Comparison of ENCODE assay signal across 8 cellular contexts in the genomic region with DNA sequence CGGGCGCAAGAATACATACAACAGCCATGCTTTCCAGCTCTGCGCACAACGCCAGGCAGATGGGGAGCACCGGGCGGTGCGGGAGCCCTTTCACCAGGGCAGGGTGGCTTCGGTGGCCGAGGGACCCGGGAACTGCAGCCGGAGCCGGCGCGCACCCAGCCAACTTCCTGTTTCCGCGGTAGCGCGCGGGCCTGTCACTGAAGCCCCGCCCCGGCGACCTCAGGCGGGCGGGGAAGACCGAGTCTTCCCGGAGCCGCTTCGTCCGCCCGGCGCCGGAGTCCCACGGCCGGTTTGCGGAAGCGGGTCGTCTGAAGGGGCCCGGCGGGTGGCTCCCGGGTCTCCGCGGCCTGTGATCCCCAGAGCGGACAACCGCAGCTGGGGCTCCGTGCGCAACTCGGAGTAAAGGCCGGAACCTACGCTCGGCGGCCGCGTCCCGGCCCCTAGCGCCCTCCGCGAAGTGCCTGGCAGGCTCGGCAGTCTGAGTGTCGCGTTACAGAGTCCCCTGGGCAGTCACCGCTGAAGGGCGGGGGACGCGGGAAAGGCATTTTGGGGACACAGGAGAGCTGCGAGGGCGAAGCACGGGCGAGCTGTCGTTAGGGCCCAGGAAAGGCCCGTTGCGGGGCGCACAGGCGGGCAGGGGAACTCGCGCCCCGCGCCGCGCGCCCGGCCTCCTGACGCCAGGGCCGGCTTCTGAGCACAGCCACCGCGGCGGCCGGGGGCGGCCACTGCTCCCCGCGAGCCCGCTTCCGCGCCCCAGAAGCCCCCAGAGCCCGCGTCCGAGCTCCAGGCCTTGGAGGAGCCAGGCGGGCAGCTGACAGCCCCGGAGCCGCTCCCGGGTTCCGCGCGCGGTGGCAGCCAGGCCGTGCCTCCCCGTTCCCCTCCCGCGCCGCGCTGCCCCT. TPM values are rescaled to one million over a fixed set of nuclear protein-coding genes. Genes with fewer than 3 reads are reported as not detected.
DNase-seq lines count a peak whose midpoint lies in the region; ATAC-seq and TF ChIP-seq lines count a peak whose summit lies in the region.

A gene with protein sequence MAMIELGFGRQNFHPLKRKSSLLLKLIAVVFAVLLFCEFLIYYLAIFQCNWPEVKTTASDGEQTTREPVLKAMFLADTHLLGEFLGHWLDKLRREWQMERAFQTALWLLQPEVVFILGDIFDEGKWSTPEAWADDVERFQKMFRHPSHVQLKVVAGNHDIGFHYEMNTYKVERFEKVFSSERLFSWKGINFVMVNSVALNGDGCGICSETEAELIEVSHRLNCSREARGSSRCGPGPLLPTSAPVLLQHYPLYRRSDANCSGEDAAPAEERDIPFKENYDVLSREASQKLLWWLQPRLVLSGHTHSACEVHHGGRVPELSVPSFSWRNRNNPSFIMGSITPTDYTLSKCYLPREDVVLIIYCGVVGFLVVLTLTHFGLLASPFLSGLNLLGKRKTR (minus strand): TSS at position 136 of the 899 bp plus-strand sequence. CDS start 11,053 bp downstream, outside the sequence.

- no peaks in the 10 kb centered on the region for H3K4me1 ChIP-seq in colonic mucosa

- peak within 1 kb of the TSS; percentile 69 for H3K4me3 ChIP-seq in colonic mucosa

- H3K36me3 ChIP-seq in colonic mucosa: no peaks in the 10 kb centered on the region

- TF ChIP-seq CTCF in colonic mucosa (IDR thresholded peaks at IDR 0.05): no peak

- intact Hi-C loops in colonic mucosa (cut with DNase I): loop anchor here (10.0 kb wide), 1 partner anchor 54 kb away; a partner anchor contains a TSS

- H3K9ac ChIP-seq in colonic mucosa (ENCODE audit: low read depth in 2 of 2, low read length in 2 of 2): peak within 1 kb of the TSS; percentile 91 to 98

- peak within 1 kb of the TSS; percentile 100 for H3K27ac ChIP-seq in colonic mucosa

- H3K27me3 ChIP-seq in colonic mucosa: no peaks in the 10 kb centered on the region

- ATAC-seq in GM19035 (IDR thresholded peaks at IDR 0.05; ENCODE audit: unreplicated experiment): peak; percentile 87
- peak; percentile 80 for ATAC-seq in HG03342 (IDR thresholded peaks at IDR 0.05; ENCODE audit: unreplicated experiment)

- DNase-seq in AML-193 (lab: John Stamatoyannopoulos, UW) (peak; percentile 80 to 82), NCI-H510A (lab: John Stamatoyannopoulos, UW) (peak; percentile 65), colonic mucosa (peak; percentile 89), left kidney (ENCODE audit: low read depth, low spot score) (peak; percentile 96)
- DNase-seq in activated CD4-positive, alpha-beta T cell treated with anti-CD3 and anti-CD28 coated beads for 48 hours: peak; percentile 91
- DNase-seq in stimulated activated CD4-positive, alpha-beta T cell treated with anti-CD3 and anti-CD28 coated beads, Interleukin-2, amount 100 ng/mL, for 24 hours: peak; percentile 86 to 90

- no peaks in the 10 kb centered on the region for H3K9me3 ChIP-seq in colonic mucosa

RNA-seq across cellular contexts. Expression of the gene that starts here (rescaled TPM):
- 10 to 100 TPM; 36.8 to 47.9 TPM for total RNA-seq in colonic mucosa

Comparison
In these comparisons a context has a peak if more than half of its experiments do, and no peak if none do; other contexts are left out.
1. Peak in every context shown above with its lines: DNase-seq, ATAC-seq, H3K4me3 ChIP-seq and H3K27ac ChIP-seq.